8 cellular contexts compared by ENCODE assay signal in the genomic region with DNA sequence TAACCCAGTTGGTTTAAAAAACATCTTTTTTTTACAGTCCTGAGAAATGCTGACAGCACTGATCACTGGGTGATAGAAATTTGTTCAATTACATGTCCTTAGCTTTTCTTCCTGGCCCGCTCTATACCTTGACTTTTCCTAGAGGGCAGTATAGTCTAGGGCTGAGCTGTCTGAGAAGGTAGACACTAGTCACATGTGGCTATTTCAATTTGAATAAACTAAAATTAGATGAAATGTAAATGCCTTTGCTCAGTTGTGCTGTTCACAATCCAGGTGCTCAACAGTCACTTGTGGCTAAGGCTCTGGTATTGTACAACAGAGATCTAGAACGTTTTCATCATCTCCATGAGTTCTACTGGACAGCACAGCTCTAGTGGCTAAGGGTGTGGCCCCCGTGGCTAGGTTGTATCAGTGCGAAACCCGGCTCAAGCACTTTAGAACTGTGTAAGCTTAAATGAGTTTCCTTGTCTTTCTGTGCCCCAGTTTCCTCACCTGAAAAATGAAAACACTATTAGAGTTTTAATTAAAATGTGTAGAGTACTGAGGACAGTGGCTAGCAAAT.
A peak's percentile ranks its signal among the peaks of the same experiment; 100 is the strongest.
DNase-seq lines count a peak whose midpoint lies in the region; ATAC-seq and TF ChIP-seq lines count a peak whose summit lies in the region.

No MANE protein-coding gene starts in this region.

- ATAC-seq in GM19324 (IDR thresholded peaks at IDR 0.05; ENCODE audit: low FRiP score, unreplicated experiment) (peak; percentile 77), HG02981 (IDR thresholded peaks at IDR 0.05; ENCODE audit: unreplicated experiment) (peak; percentile 80)

- CTCF ChIA-PET in RWPE1 (lab: Yijun Ruan, JAX), result interaction anchor here (0.5 to 0.6 kb wide), 2 partner anchors 16 to 31 kb away, joined by 3 to 5 read pairs; no protein-coding TSS in a partner anchor

- no peak for TF ChIP-seq CTCF in RWPE1 (conservative IDR thresholded peaks at IDR 0.05; ENCODE audit: low read depth)

- DNase-seq in COR-L47 (lab: John Stamatoyannopoulos, UW) (peak; percentile 5), RWPE1 (ENCODE audit: low spot score) (peak; percentile 8), kidney glomerular epithelial cell (lab: John Stamatoyannopoulos, UW) (no peak), T-helper 9 cell (no peak), GF-D8 (lab: John Stamatoyannopoulos, UW) (no peak), NCI-H1436 treated with DMSO at 0.1 percent for 48 hours (lab: John Stamatoyannopoulos, UW) (no peak)

- POLR2A ChIA-PET in RWPE1 (lab: Yijun Ruan, JAX; ENCODE audit: low non-redundant PET), result no interaction called here

- no peak overlapping the region for H3K27ac ChIP-seq in RWPE1

Comparison
In these comparisons a context has a peak if more than half of its experiments do, and no peak if none do; other contexts are left out.
1. DNase-seq: peak in COR-L47 (single experiment) and RWPE1 (single experiment); none in kidney glomerular epithelial cell (single experiment), T-helper 9 cell (single experiment), GF-D8 (single experiment) and NCI-H1436 treated with DMSO at 0.1 percent for 48 hours (single experiment).